Comparison of ENCODE assay signal across 8 cellular contexts in the genomic region with DNA sequence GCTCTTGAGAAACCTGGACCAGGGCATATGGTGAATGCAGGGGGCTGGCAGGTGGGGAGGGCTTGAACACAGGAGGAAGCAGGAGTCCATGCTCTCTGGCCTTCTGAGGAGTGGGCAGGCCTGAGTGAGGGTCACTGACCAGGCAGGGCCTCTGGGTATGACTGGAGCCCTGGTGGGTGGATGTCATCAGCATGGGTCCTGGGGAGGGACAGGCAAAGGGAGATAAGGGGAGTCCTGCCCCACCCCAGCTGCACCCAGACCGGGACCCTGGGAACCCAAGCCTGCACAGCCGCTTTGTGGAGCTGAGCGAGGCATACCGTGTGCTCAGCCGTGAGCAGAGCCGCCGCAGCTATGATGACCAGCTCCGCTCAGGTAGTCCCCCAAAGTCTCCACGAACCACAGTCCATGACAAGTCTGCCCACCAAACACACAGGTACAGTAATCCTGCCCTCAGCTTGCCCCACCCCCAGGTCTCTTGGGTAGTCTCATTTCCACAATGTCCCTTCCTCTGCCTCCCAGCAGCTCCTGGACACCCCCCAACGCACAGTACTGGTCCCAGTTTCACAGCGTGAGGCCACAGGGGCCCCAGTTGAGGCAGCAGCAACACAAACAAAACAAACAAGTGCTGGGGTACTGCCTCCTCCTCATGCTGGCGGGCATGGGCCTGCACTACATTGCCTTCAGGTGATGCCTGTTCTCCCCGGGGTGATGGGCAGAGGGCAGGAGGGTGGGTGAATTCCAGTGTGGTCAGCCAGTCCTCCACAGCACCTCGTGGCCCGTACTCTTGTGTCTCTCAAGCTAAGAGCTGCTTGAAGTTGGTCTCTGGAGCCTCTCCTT. TPM values are rescaled to one million over a fixed set of nuclear protein-coding genes. Genes with fewer than 3 reads are reported as not detected.
DNase-seq lines count a peak whose midpoint lies in the region; ATAC-seq and TF ChIP-seq lines count a peak whose summit lies in the region.
"Had no signal": no experiment of that assay in that cellular context is flagged by ENCODE, and none has a peak within 500 bp of the region (broad histone marks: within the 10 kb centered on the region; RNA-seq: fewer than 3 reads in every experiment).

No MANE protein-coding gene starts in this region.

- no peak for TF ChIP-seq POLR2A in spleen (IDR thresholded peaks at IDR 0.05)

- peak overlapping the region; percentile 80 for H3K4me3 Mint-ChIP-seq in activated T-cell treated with anti-CD3 and anti-CD28 coated beads, Interleukin-2, amount 50 U/mL, for 24 hours
- H3K4me3 Mint-ChIP-seq in activated T-cell treated with anti-CD3 and anti-CD28 coated beads, Interleukin-2, amount 50 U/mL, for 72 hours, result peak overlapping the region in 1 of 2 donors; percentile 97
- no peak overlapping the region for H3K4me3 Mint-ChIP-seq in dendritic cell treated with granulocyte-macrophage colony-stimulating factor and Interleukin-4, amounts not matched to agents 40 ng/mL and 50 ng/mL, for 4 days

- H3K27me3 ChIP-seq in spleen (replicated peaks in 1 of 7), result no peaks in the 10 kb centered on the region

- H3K4me1 Mint-ChIP-seq in activated T-cell treated with anti-CD3 and anti-CD28 coated beads, Interleukin-2, amount 50 U/mL, for 24 hours (ENCODE audit: low read depth), result peaks cover 57% of the 10 kb centered on the region
- H3K4me1 Mint-ChIP-seq in activated T-cell treated with anti-CD3 and anti-CD28 coated beads, Interleukin-2, amount 50 U/mL, for 72 hours (ENCODE audit: low read depth), result peaks cover 54% of the 10 kb centered on the region
- peaks cover 84% of the 10 kb centered on the region for H3K4me1 Mint-ChIP-seq in dendritic cell treated with granulocyte-macrophage colony-stimulating factor and Interleukin-4, amounts not matched to agents 40 ng/mL and 50 ng/mL, for 4 days (ENCODE audit: low read depth)

- H3K27me3 Mint-ChIP-seq in activated T-cell treated with anti-CD3 and anti-CD28 coated beads, Interleukin-2, amount 50 U/mL, for 24 hours, result no peaks in the 10 kb centered on the region
- no peaks in the 10 kb centered on the region for H3K27me3 Mint-ChIP-seq in activated T-cell treated with anti-CD3 and anti-CD28 coated beads, Interleukin-2, amount 50 U/mL, for 72 hours (ENCODE audit: low read depth)
- no peaks in the 10 kb centered on the region for H3K27me3 Mint-ChIP-seq in dendritic cell treated with granulocyte-macrophage colony-stimulating factor and Interleukin-4, amounts not matched to agents 40 ng/mL and 50 ng/mL, for 4 days

- peak overlapping the region in 3 of 8 donors; percentile 38 to 97 (median 97) for H3K27ac ChIP-seq in spleen

- 87 to 94% (median 92%) methylated on average over 8 to 15 of the region's 15 CpGs for WGBS in spleen, 5 donors

- DNase-seq in activated T-cell treated with anti-CD3 and anti-CD28 coated beads, Interleukin-2, amount 50 U/mL, for 24 hours, result no peak
- no peak for DNase-seq in activated T-cell treated with anti-CD3 and anti-CD28 coated beads, Interleukin-2, amount 50 U/mL, for 72 hours
- peak; percentile 74 for DNase-seq in spleen
- DNase-seq: activated effector memory CD4-positive, alpha-beta T cell treated with Interleukin-2 at 50 U/mL for 16 hours; posterior cingulate gyrus had no signal

- no peak for TF ChIP-seq CTCF in spleen (IDR thresholded peaks at IDR 0.05 in 8 of 11, conservative IDR thresholded peaks at IDR 0.05 in 3 of 11)

- ATAC-seq in activated T-cell treated with anti-CD3 and anti-CD28 coated beads, Interleukin-2, amount 50 U/mL, for 72 hours (replicated peaks in 1 of 2), result no peak
- no peak for ATAC-seq in HG03139 (IDR thresholded peaks at IDR 0.05; ENCODE audit: unreplicated experiment)
- no peak for ATAC-seq in GM19324 (IDR thresholded peaks at IDR 0.05; ENCODE audit: low FRiP score, unreplicated experiment)

- H3K27ac Mint-ChIP-seq in activated T-cell treated with anti-CD3 and anti-CD28 coated beads, Interleukin-2, amount 50 U/mL, for 24 hours, result peak overlapping the region; percentile 59
- no peak overlapping the region for H3K27ac Mint-ChIP-seq in activated T-cell treated with anti-CD3 and anti-CD28 coated beads, Interleukin-2, amount 50 U/mL, for 72 hours
- peak overlapping the region; percentile 92 for H3K27ac Mint-ChIP-seq in dendritic cell treated with granulocyte-macrophage colony-stimulating factor and Interleukin-4, amounts not matched to agents 40 ng/mL and 50 ng/mL, for 4 days

- intact Hi-C loops in dendritic cell treated with granulocyte-macrophage colony-stimulating factor and Interleukin-4, amounts not matched to agents 40 ng/mL and 50 ng/mL, for 4 days (cut with micrococcal nuclease), result no loop called here
- intact Hi-C loops in spleen (cut with DNase I; ENCODE audit: low total_unique reads), result no loop called here

- H3K4me1 ChIP-seq in spleen, result peaks cover 46 to 91% (median 75%) of the 10 kb centered on the region in 6 donors

- H3K9me3 Mint-ChIP-seq in activated T-cell treated with anti-CD3 and anti-CD28 coated beads, Interleukin-2, amount 50 U/mL, for 24 hours, result no peaks in the 10 kb centered on the region
- no peaks in the 10 kb centered on the region for H3K9me3 Mint-ChIP-seq in activated T-cell treated with anti-CD3 and anti-CD28 coated beads, Interleukin-2, amount 50 U/mL, for 72 hours
- H3K9me3 Mint-ChIP-seq in dendritic cell treated with granulocyte-macrophage colony-stimulating factor and Interleukin-4, amounts not matched to agents 40 ng/mL and 50 ng/mL, for 4 days, result no peaks in the 10 kb centered on the region

- no peak overlapping the region for H3K4me3 ChIP-seq in spleen

- peaks cover 32% of the 10 kb centered on the region for H3K36me3 Mint-ChIP-seq in activated T-cell treated with anti-CD3 and anti-CD28 coated beads, Interleukin-2, amount 50 U/mL, for 24 hours (ENCODE audit: low read depth)
- H3K36me3 Mint-ChIP-seq in activated T-cell treated with anti-CD3 and anti-CD28 coated beads, Interleukin-2, amount 50 U/mL, for 72 hours (ENCODE audit: insufficient read depth in 2 of 2), result no peaks in the 10 kb centered on the region
- H3K36me3 Mint-ChIP-seq in dendritic cell treated with granulocyte-macrophage colony-stimulating factor and Interleukin-4, amounts not matched to agents 40 ng/mL and 50 ng/mL, for 4 days (ENCODE audit: low read depth), result peaks cover 59% of the 10 kb centered on the region

- H3K36me3 ChIP-seq in spleen, result peaks cover 0 to 18% (median 2%) of the 10 kb centered on the region in 6 donors

- H3K9me3 ChIP-seq in spleen, result no peaks in the 10 kb centered on the region

RNA-seq across cellular contexts. Expression of a gene that starts 2.0 kb away (rescaled TPM):
- total RNA-seq in activated T-cell treated with anti-CD3 and anti-CD28 coated beads, Interleukin-2, amount 50 U/mL, for 72 hours, result 10 to 100 TPM; 65.4 to 67.3 TPM
- total RNA-seq in spleen, result 100 to 1,000 TPM in 1 of 7 donors, 10 to 100 TPM in 6; 38.3 to 103 (median 63.5) TPM
- polyA plus RNA-seq in spleen, result 10 to 100 TPM; 81.6 to 96.9 (median 87.1) TPM

RNA-seq across cellular contexts. Expression of a gene that starts 2.1 kb away (rescaled TPM):
- total RNA-seq in activated T-cell treated with anti-CD3 and anti-CD28 coated beads, Interleukin-2, amount 50 U/mL, for 72 hours, result 10 to 100 TPM; 42.2 to 54.1 TPM
- 10 to 100 TPM; 28.0 to 59.9 (median 49.0) TPM for total RNA-seq in spleen
- polyA plus RNA-seq in spleen, result 100 to 1,000 TPM in 1 of 3 donors, 10 to 100 TPM in 2; 83.7 to 113 (median 85.8) TPM

RNA-seq across cellular contexts. Expression of a gene that starts 6.3 kb away (rescaled TPM):
- 10 to 100 TPM; 78.6 to 92.9 TPM for total RNA-seq in activated T-cell treated with anti-CD3 and anti-CD28 coated beads, Interleukin-2, amount 50 U/mL, for 72 hours
- 10 to 100 TPM; 68.1 to 88.6 (median 78.2) TPM for total RNA-seq in spleen
- 100 to 1,000 TPM in 1 of 3 donors, 10 to 100 TPM in 2; 61.8 to 109 (median 96.3) TPM for polyA plus RNA-seq in spleen

RNA-seq across cellular contexts. Expression of a gene that starts 6.4 kb away (rescaled TPM):
- total RNA-seq in activated T-cell treated with anti-CD3 and anti-CD28 coated beads, Interleukin-2, amount 50 U/mL, for 72 hours, result 10 to 100 TPM; 19.7 to 25.5 TPM
- total RNA-seq in spleen, result 10 to 100 TPM; 34.2 to 56.3 (median 40.0) TPM
- 10 to 100 TPM; 57.8 to 74.0 (median 60.8) TPM for polyA plus RNA-seq in spleen

RNA-seq across cellular contexts. Expression of a gene that starts 8.5 kb away (rescaled TPM):
- total RNA-seq in activated T-cell treated with anti-CD3 and anti-CD28 coated beads, Interleukin-2, amount 50 U/mL, for 72 hours, result 10 to 100 TPM; 34.2 to 41.5 TPM
- total RNA-seq in spleen, result 10 to 100 TPM; 26.9 to 98.3 (median 42.6) TPM
- 100 to 1,000 TPM in 1 of 3 donors, 10 to 100 TPM in 2; 90.8 to 104 (median 98.4) TPM for polyA plus RNA-seq in spleen
